In genomic region chr1:54803761-54804470, GRCh38 we compare ENCODE assay signal across 11 cellular contexts. TPM values are rescaled to one million over a fixed set of nuclear protein-coding genes. Genes with fewer than 3 reads are reported as not detected.
DNase-seq lines count a peak whose midpoint lies in the region; ATAC-seq, FAIRE-seq and TF ChIP-seq lines count a peak whose summit lies in the region.
"Had no signal": no experiment of that assay in that cellular context is flagged by ENCODE, and none has a peak within 500 bp of the region (broad histone marks: within the 10 kb centered on the region; RNA-seq: fewer than 3 reads in every experiment).

No MANE protein-coding gene starts in this region.

- no peaks in the 10 kb centered on the region for H4K20me1 ChIP-seq in osteoblast (ENCODE audit: insufficient read depth, low read length)

- H3K9me3 ChIP-seq in osteoblast (ENCODE audit: low read depth, low read length) = no peaks in the 10 kb centered on the region

- no peak overlapping the region for H2AFZ ChIP-seq in osteoblast (ENCODE audit: low read length)

- peak; percentile 77 for FAIRE-seq in RCC 7860 (lab: Jason Lieb, UNC)

- ATAC-seq in GM18517 (IDR thresholded peaks at IDR 0.05; ENCODE audit: unreplicated experiment) (no peak), GM19455 (IDR thresholded peaks at IDR 0.05; ENCODE audit: unreplicated experiment) (no peak)
- ATAC-seq: stimulated activated memory B cell treated with anti-CD40 and anti-IgM and Interleukin-4, amounts not matched to agents 10 μg/mL and 1 μg/mL and 100 μg/mL, for 72 hours had no signal

- peaks cover 26% of the 10 kb centered on the region for H3K27me3 ChIP-seq in osteoblast (ENCODE audit: insufficient read depth, low read length)

- TF ChIP-seq CTCF in osteoblast (IDR thresholded peaks at IDR 0.05; ENCODE audit: extremely low read depth, low read depth, low read length) (no peak), coronary artery (IDR thresholded peaks at IDR 0.05) (no peak)

- peak overlapping the region; percentile 19 for H3K4me2 ChIP-seq in osteoblast (ENCODE audit: insufficient read depth, low read length)

- H3K79me2 ChIP-seq in osteoblast (ENCODE audit: insufficient read depth, low read length) = no peaks in the 10 kb centered on the region

- no peak overlapping the region for H3K4me3 ChIP-seq in osteoblast (ENCODE audit: insufficient read depth, low read length)
- no peak overlapping the region for H3K4me3 ChIP-seq in coronary artery

- no peaks in the 10 kb centered on the region for H3K36me3 ChIP-seq in osteoblast (ENCODE audit: insufficient read depth, low read length)

- DNase-seq in ELR (ENCODE audit: low read depth) = peak; percentile 62
- DNase-seq in RCC 7860 (ENCODE audit: low spot score) = peak; percentile 67
- DNase-seq in epithelial cell of prostate (ENCODE audit: low read depth, low spot score) = no peak
- DNase-seq in osteoblast (ENCODE audit: insufficient read length, low spot score, missing footprints) = peak; percentile 98
- DNase-seq in coronary artery (ENCODE audit: low spot score) = no peak
- no peak for DNase-seq in AML-193 (lab: John Stamatoyannopoulos, UW)
- DNase-seq: NCI-H524 treated with DMSO at 0.1 percent for 48 hours had no signal

- peaks cover 16% of the 10 kb centered on the region for H3K4me1 ChIP-seq in osteoblast (ENCODE audit: insufficient read depth, low read length)

- H3K27ac ChIP-seq in epithelial cell of prostate (peak overlapping the region; percentile 49), osteoblast (ENCODE audit: low read depth, low read length) (no peak overlapping the region), coronary artery (no peak overlapping the region)

RNA-seq across cellular contexts. Expression of gene TTC22, which starts 2.8 kb away (rescaled TPM):
- not detected in 2 replicates for total RNA-seq in osteoblast
- total RNA-seq: dermis microvascular lymphatic vessel endothelial cell had no signal

RNA-seq across cellular contexts. Expression of gene PARS2, which starts 39.6 kb away (rescaled TPM):
- 6.2 and 7.4 TPM in 2 replicates for total RNA-seq in osteoblast

Comparison
In these comparisons a context has a peak if more than half of its experiments do, and no peak if none do; other contexts are left out.
1. DNase-seq: peak in ELR (single experiment), RCC 7860 (single experiment) and osteoblast (single experiment); none in epithelial cell of prostate (single experiment), coronary artery (single experiment) and AML-193 (0 of 2).